1 cellular context compared by ENCODE assay signal in the genomic region with DNA sequence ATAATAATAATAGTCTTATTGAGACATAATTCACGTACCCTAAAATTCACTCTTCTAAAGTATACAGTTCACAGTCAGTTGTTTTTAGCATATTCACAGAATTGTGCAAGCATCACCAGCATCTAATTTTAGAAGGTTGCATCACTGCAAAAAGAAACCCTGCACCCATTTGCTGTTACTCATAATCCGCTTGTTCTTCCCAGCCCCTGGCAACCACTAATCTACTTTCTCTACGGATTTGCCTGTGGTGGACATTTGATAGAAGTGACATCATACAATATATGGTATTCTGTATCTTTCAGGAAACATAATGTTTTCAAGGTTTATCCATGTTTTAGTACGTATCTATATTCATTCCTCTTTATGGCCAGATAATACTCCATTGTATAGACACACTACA.
TF ChIP-seq lines count a peak whose summit lies in the region.

No MANE protein-coding gene starts in this region.

TF ChIP-seq in HEK293, 187 proteins besides CTCF, POLR2A, EP300 and RAD21 (continued from another document):
- TF ChIP-seq, protein P1, sequence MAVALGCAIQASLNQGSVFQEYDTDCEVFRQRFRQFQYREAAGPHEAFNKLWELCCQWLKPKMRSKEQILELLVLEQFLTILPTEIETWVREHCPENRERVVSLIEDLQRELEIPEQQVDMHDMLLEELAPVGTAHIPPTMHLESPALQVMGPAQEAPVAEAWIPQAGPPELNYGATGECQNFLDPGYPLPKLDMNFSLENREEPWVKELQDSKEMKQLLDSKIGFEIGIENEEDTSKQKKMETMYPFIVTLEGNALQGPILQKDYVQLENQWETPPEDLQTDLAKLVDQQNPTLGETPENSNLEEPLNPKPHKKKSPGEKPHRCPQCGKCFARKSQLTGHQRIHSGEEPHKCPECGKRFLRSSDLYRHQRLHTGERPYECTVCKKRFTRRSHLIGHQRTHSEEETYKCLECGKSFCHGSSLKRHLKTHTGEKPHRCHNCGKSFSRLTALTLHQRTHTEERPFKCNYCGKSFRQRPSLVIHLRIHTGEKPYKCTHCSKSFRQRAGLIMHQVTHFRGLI (tag by site-specific recombination; IDR thresholded peaks at IDR 0.05) = no peak
- TF ChIP-seq ZNF623 (tag by site-specific recombination; IDR thresholded peaks at IDR 0.05) (no peak), ZBTB17 (tag by site-specific recombination; IDR thresholded peaks at IDR 0.05) (0 out of 2 replicates have a peak, but pooled peaks have one; percentile 14), ZNF660 (tag by site-specific recombination; IDR thresholded peaks at IDR 0.05) (peak; percentile 74), YY1 (tag by site-specific recombination; IDR thresholded peaks at IDR 0.05) (no peak), ZNF701 (tag by site-specific recombination; IDR thresholded peaks at IDR 0.05) (no peak)
- TF ChIP-seq, protein P2, sequence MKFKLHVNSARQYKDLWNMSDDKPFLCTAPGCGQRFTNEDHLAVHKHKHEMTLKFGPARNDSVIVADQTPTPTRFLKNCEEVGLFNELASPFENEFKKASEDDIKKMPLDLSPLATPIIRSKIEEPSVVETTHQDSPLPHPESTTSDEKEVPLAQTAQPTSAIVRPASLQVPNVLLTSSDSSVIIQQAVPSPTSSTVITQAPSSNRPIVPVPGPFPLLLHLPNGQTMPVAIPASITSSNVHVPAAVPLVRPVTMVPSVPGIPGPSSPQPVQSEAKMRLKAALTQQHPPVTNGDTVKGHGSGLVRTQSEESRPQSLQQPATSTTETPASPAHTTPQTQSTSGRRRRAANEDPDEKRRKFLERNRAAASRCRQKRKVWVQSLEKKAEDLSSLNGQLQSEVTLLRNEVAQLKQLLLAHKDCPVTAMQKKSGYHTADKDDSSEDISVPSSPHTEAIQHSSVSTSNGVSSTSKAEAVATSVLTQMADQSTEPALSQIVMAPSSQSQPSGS (tag by site-specific recombination; IDR thresholded peaks at IDR 0.05; ENCODE audit: low read depth) = peak; percentile 53; the same call in 1 of the 2 replicates
TF ChIP-seq in HEK293: peak in this region for 6.
